In genomic region chr18:41713969-41714700, GRCh38 we compare ENCODE assay signal across 11 cellular contexts.
"Had no signal": no experiment of that assay in that cellular context is flagged by ENCODE, and none has a peak within 500 bp of the region (broad histone marks: within the 10 kb centered on the region; RNA-seq: fewer than 3 reads in every experiment).

No MANE protein-coding gene starts in this region.

- DNase-seq: KBM-7, MV-4-11, NCI-H1048, NCI-H1436, NCI-H1694 treated with DMSO at 0.1 percent for 48 hours, NCI-H1930, NCI-H2081 treated with DMSO at 0.1 percent for 48 hours, NCI-H2227 treated with DMSO at 0.1 percent for 48 hours, NCI-H526 treated with DMSO at 0.1 percent for 48 hours, Right ventricle myocardium superior, RPMI8226 had no signal
